8 cellular contexts compared by ENCODE assay signal in the genomic region with DNA sequence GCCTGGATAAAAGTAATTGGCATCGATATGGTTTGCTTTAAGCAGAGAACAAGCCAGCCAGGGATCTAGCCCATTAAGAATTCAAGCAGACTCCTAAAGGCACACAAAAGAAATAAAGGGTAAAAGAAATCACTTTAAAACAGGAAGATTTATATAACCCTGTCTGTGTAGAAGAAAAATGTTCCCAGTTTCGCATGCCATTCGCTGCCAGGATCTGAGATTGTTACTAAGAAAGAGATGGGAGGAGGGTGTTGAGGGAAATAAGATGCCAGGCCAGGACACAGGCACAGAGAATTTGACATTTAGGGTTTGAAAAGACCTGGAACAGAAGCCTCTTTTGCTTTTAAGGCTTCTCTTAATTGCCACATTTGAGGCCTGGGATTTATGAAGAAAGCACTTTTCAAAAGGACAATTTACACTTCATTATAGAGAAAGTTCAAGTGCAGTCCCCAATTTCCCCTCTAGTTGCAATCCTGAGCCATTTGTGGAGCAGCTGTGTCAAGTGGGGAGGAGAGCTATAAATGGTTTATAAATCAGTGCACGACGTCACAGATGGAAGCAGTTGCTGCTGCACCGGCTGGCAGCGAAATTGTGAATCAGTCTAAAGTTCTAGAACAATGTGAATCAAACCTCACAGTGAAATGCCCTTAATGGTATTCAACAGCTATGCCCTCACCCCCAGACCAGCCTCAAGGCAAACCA. TPM values are rescaled to one million over a fixed set of nuclear protein-coding genes. Genes with fewer than 3 reads are reported as not detected.
DNase-seq lines count a peak whose midpoint lies in the region; ATAC-seq and TF ChIP-seq lines count a peak whose summit lies in the region.

No MANE protein-coding gene starts in this region.

- H3K4me3 ChIP-seq in OCI-LY1 (ENCODE audit: low read depth, low read length, poor library complexity, severe bottlenecking) (no peak overlapping the region), esophagus (ENCODE audit: low read depth in 1 of 2, low read length in 2 of 2) (no peak overlapping the region)

- H3K4me1 ChIP-seq in OCI-LY1 (ENCODE audit: insufficient read depth, low read length, severe bottlenecking) (peaks cover 6% of the 10 kb centered on the region), esophagus (ENCODE audit: control insufficient read depth in 2 of 2, insufficient read depth in 2 of 2, low read length in 1 of 2) (peaks cover 0 to 3% of the 10 kb centered on the region in 2 donors)

- no peaks in the 10 kb centered on the region for H4K20me1 ChIP-seq in OCI-LY1 (ENCODE audit: insufficient read depth, low read length)

- no peaks in the 10 kb centered on the region for H3K36me3 ChIP-seq in OCI-LY1 (ENCODE audit: insufficient read depth, low read length)
- H3K36me3 ChIP-seq in esophagus (ENCODE audit: control insufficient read depth in 2 of 2, insufficient read depth in 2 of 2, low read length in 1 of 2) = no peaks in the 10 kb centered on the region

- H3K9me3 ChIP-seq in OCI-LY1 (ENCODE audit: low read length) (no peaks in the 10 kb centered on the region), esophagus (ENCODE audit: control insufficient read depth in 2 of 2, insufficient read depth in 1 of 2, low read depth in 1 of 2, low read length in 1 of 2) (no peaks in the 10 kb centered on the region)

- H3K27ac ChIP-seq in OCI-LY1 (ENCODE audit: low read depth, low read length, poor library complexity, severe bottlenecking) = no peak overlapping the region
- peak overlapping the region; percentile 55 to 79 for H3K27ac ChIP-seq in esophagus (ENCODE audit: low read depth in 2 of 2, low read length in 1 of 2)

- no peak overlapping the region for H2AFZ ChIP-seq in OCI-LY1 (ENCODE audit: low read length)

- no peak overlapping the region for H3K9ac ChIP-seq in OCI-LY1 (ENCODE audit: low read length)

- peak; percentile 54 for TF ChIP-seq CTCF in OCI-LY1 (IDR thresholded peaks at IDR 0.05; ENCODE audit: low read length)

- DNase-seq in ACHN = peak; percentile 79
- DNase-seq in H4 (ENCODE audit: low spot score) = peak; percentile 50
- DNase-seq in occipital lobe (lab: John Stamatoyannopoulos, UW) = peak; percentile 44
- no peak for DNase-seq in NCI-H526 treated with DMSO at 0.1 percent for 48 hours (lab: John Stamatoyannopoulos, UW)
- DNase-seq in mesenteric fat pad (ENCODE audit: low spot score) = no peak

- H3F3A ChIP-seq in OCI-LY1 (ENCODE audit: insufficient read depth, low read length) = peaks cover 6% of the 10 kb centered on the region; the same call in 1 of the 2 replicates

- no peaks in the 10 kb centered on the region for H3K9me2 ChIP-seq in OCI-LY1 (ENCODE audit: low read depth, low read length)

- no peaks in the 10 kb centered on the region for H3K79me2 ChIP-seq in OCI-LY1 (ENCODE audit: insufficient read depth, low read length)

- H3K4me2 ChIP-seq in OCI-LY1 (ENCODE audit: low read length) = no peak overlapping the region

- no peaks in the 10 kb centered on the region for H3K27me3 ChIP-seq in OCI-LY1 (ENCODE audit: insufficient read depth, low read length)
- H3K27me3 ChIP-seq in esophagus (ENCODE audit: control insufficient read depth in 1 of 2, insufficient read depth in 2 of 2, low read length in 2 of 2) = no peaks in the 10 kb centered on the region

- ATAC-seq in GM19452 (IDR thresholded peaks at IDR 0.05; ENCODE audit: unreplicated experiment) = no peak

- in situ Hi-C loops in ACHN (cut with HindIII; ENCODE audit: low pct_ligation_motif_present, low pct_unique_long_range_greater_than_20kb, low sequenced_read_pairs) = no loop called here

- 38 to 39% methylated on average over 7 of the region's 7 CpGs for WGBS in esophagus, 2 donors

RNA-seq across cellular contexts. Expression of a gene that starts 26.4 kb away (rescaled TPM):
- total RNA-seq in H4 (2014; rRNA removed; shearing (Covaris generic)) = 10.4 and 11.5 TPM in 2 replicates
- 1 to 10 TPM; 3.6 to 3.7 TPM for polyA plus RNA-seq in esophagus
- total RNA-seq in occipital lobe (53.3 TPM), mesenteric fat pad (6.8 TPM)

RNA-seq across cellular contexts. Expression of a gene that starts 26.8 kb away (rescaled TPM):
- 24.1 and 35.2 TPM in 2 replicates for total RNA-seq in H4 (2014; rRNA removed; shearing (Covaris generic))
- 10 to 100 TPM; 53.8 to 65.8 TPM for polyA plus RNA-seq in esophagus
- total RNA-seq in occipital lobe (20.7 TPM), mesenteric fat pad (53.5 TPM)

Comparison
In these comparisons a context has a peak if more than half of its experiments do, and no peak if none do; other contexts are left out.
1. DNase-seq: peak in ACHN (single experiment), H4 (single experiment) and occipital lobe (single experiment); none in NCI-H526 treated with DMSO at 0.1 percent for 48 hours (single experiment) and mesenteric fat pad (single experiment).